8 cellular contexts compared by ENCODE assay signal in the genomic region with DNA sequence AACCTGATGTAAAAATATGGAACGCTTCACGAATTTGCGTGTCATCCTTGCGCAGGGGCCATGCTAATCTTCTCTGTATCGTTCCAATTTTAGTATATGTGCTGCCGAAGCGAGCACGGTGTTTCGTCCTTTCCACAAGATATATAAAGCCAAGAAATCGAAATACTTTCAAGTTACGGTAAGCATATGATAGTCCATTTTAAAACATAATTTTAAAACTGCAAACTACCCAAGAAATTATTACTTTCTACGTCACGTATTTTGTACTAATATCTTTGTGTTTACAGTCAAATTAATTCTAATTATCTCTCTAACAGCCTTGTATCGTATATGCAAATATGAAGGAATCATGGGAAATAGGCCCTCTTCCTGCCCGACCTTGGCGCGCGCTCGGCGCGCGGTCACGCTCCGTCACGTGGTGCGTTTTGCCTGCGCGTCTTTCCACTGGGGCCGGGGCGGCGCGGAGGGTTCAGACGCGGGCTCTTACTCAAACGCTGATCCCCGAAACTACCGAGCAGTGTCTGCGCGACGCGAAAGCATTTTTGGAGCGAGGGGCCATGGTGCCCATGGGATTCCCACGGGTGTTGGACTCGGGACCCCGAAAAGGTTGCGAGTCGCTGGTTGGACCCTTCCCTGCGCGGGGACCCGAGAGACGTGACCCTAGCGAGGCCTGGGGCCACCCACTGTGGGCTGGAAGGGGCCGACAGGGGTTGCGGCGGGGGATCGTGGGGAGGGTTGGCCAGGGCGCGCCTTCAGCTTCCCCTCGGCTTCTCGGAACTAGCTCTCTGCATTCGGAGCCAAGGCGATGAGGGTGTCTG. TPM values are rescaled to one million over a fixed set of nuclear protein-coding genes. Genes with fewer than 3 reads are reported as not detected.
DNase-seq lines count a peak whose midpoint lies in the region; ATAC-seq and TF ChIP-seq lines count a peak whose summit lies in the region.

RNU6-1 (minus strand) TSS at position 117 of the 818 bp plus-strand sequence.

- ATAC-seq in GM21390 (IDR thresholded peaks at IDR 0.05; ENCODE audit: unreplicated experiment) = peak; percentile 72

- H3K27ac ChIP-seq in HUES48 (ENCODE audit: low read depth, low read length) = peak within 1 kb of the TSS; percentile 78

- H3K36me3 Mint-ChIP-seq in Caco-2 (ENCODE audit: insufficient read depth, unreplicated experiment) = peaks cover 15% of the 10 kb centered on the region

- no peak for TF ChIP-seq CTCF in Caco-2 (IDR thresholded peaks at IDR 0.05; ENCODE audit: insufficient read depth in 1 of 2, low read depth in 1 of 2, low read length in 1 of 2, severe bottlenecking in 1 of 2, unreplicated experiment in 1 of 2)

- H3K27me3 Mint-ChIP-seq in Caco-2 (ENCODE audit: insufficient read depth, unreplicated experiment) = no peaks in the 10 kb centered on the region

- intact Hi-C loops in Caco-2 (cut with micrococcal nuclease; ENCODE audit: unreplicated experiment) = loop anchor here (1.0 to 10.0 kb wide), 6 partner anchors 23 to 795 kb away; partner anchors contain the start of genes C15orf61 and PIAS1

- DNase-seq in Caco-2 (peak; percentile 92 to 94), NT2/D1 (ENCODE audit: low read depth, low spot score) (no peak), mesenteric fat pad (ENCODE audit: low spot score) (peak; percentile 99)
- DNase-seq in activated CD8-positive, alpha-beta memory T cell treated with anti-CD3 and anti-CD28 coated beads, Interleukin-2, amount 50 U/mL, for 24 hours (ENCODE audit: extremely low read depth) = peak; percentile 86
- DNase-seq in stimulated activated CD8-positive, alpha-beta memory T cell treated with anti-CD3 and anti-CD28 coated beads, Interleukin-15, amount 100 ng/mL, for 1 hour (ENCODE audit: low read depth) = peak; percentile 94

- H3K4me3 ChIP-seq in Caco-2 (ENCODE audit: low read depth, low read length) (peak within 1 kb of the TSS; percentile 85), HUES48 (ENCODE audit: low read depth, low read length) (peak within 1 kb of the TSS; percentile 88), NT2/D1 (ENCODE audit: insufficient read length, low read depth) (peak within 1 kb of the TSS; percentile 81), endocrine pancreas (ENCODE audit: control insufficient read depth, insufficient read depth, low read length) (peak within 1 kb of the TSS; percentile 85)

- H3K9me3 ChIP-seq in Caco-2 (no peaks in the 10 kb centered on the region), HUES48 (ENCODE audit: control insufficient read depth, insufficient read depth, low read length) (no peaks in the 10 kb centered on the region), NT2/D1 (ENCODE audit: insufficient read depth, low read length) (no peaks in the 10 kb centered on the region), endocrine pancreas (ENCODE audit: control insufficient read depth, low read length) (no peaks in the 10 kb centered on the region)

- peak within 1 kb of the TSS; percentile 95 for H3K27ac Mint-ChIP-seq in Caco-2 (ENCODE audit: unreplicated experiment)

- H3K4me1 Mint-ChIP-seq in Caco-2 (ENCODE audit: low read depth, unreplicated experiment) = peaks cover 27% of the 10 kb centered on the region

- H3K27me3 ChIP-seq in Caco-2 (replicated peaks; ENCODE audit: control insufficient read depth, insufficient read depth, low read length) (no peaks in the 10 kb centered on the region), HUES48 (ENCODE audit: control insufficient read depth, insufficient read depth, low read length) (peaks cover 54% of the 10 kb centered on the region), NT2/D1 (ENCODE audit: insufficient read depth, insufficient read length) (peaks cover 31% of the 10 kb centered on the region), endocrine pancreas (ENCODE audit: control insufficient read depth, insufficient read depth, low read length) (no peaks in the 10 kb centered on the region)

- no TSS peak for BruUV-seq in Caco-2 (replicated peaks; lab: Mats Ljungman, UMichigan)

- CTCF ChIA-PET in Caco-2 (lab: Charles Lee) = no interaction called here

- H3K9me3 Mint-ChIP-seq in Caco-2 (ENCODE audit: unreplicated experiment) = no peaks in the 10 kb centered on the region

- H3K4me1 ChIP-seq in Caco-2 (peaks cover 32% of the 10 kb centered on the region), HUES48 (ENCODE audit: control insufficient read depth, insufficient read depth, low read length) (peaks cover 51% of the 10 kb centered on the region), NT2/D1 (ENCODE audit: insufficient read depth, insufficient read length) (peaks cover 15% of the 10 kb centered on the region), endocrine pancreas (ENCODE audit: control insufficient read depth, insufficient read depth, low read length) (no peaks in the 10 kb centered on the region)

- H3K9ac ChIP-seq in HUES48 (ENCODE audit: low read depth, low read length) (peak within 1 kb of the TSS; percentile 80), NT2/D1 (ENCODE audit: insufficient read length, low read depth) (peak within 1 kb of the TSS; percentile 84), endocrine pancreas (ENCODE audit: control insufficient read depth, insufficient read depth, low read length) (peak within 1 kb of the TSS; percentile 90)

- POLR2A ChIA-PET in Caco-2 (lab: Charles Lee) = interaction anchor here (0.6 kb wide), 1 partner anchor 214 kb away, joined by 3 read pairs; the partner anchor contains the start of gene PIAS1

- no peaks in the 10 kb centered on the region for H3K36me3 ChIP-seq in Caco-2 (ENCODE audit: control insufficient read depth, insufficient read depth, low read length)
- no peaks in the 10 kb centered on the region for H3K36me3 ChIP-seq in HUES48 (ENCODE audit: control insufficient read depth, insufficient read depth, low read length)
- H3K36me3 ChIP-seq in NT2/D1 (ENCODE audit: insufficient read depth, insufficient read length, low read length) = no peaks in the 10 kb centered on the region
- no peaks in the 10 kb centered on the region for H3K36me3 ChIP-seq in endocrine pancreas (ENCODE audit: control insufficient read depth, insufficient read depth, low read length)

- H3K4me3 Mint-ChIP-seq in Caco-2 (ENCODE audit: unreplicated experiment) = peak within 1 kb of the TSS; percentile 70

RNA-seq across cellular contexts. Expression of gene RNU6-1, which starts in this region (rescaled TPM):
- total RNA-seq in Caco-2 (2022) (not detected in 2 replicates), mesenteric fat pad (not detected)

Comparison
In these comparisons a context has a peak if more than half of its experiments do, and no peak if none do; other contexts are left out.
1. Peak in DNase-seq and H3K4me3 ChIP-seq in Caco-2; RNA of the gene not detected or under 1 TPM.
2. Peak in DNase-seq in mesenteric fat pad; RNA of the gene not detected or under 1 TPM.